ENCODE assay signal across 11 cellular contexts in the genomic region with DNA sequence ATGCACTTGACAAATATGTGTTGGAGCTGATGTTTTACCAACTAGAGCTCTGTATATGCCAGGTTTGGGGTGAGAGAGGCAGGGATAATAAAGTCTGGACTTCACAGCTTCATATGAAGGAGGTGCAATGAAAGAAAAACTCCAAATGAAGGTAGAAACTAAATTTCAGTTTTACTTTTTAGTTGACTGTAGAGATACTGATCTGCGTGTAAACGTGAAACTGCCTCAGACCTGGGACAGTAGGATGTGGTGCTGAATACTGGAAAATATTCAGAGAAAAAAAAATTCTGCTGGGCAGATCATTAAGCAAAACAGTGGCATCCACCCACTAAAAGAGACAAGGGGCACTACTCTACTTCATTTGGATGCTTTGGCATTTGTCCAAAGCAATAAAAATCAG.
DNase-seq lines count a peak whose midpoint lies in the region; ATAC-seq lines count a peak whose summit lies in the region.
"Had no signal": no experiment of that assay in that cellular context is flagged by ENCODE, and none has a peak within 500 bp of the region (broad histone marks: within the 10 kb centered on the region; RNA-seq: fewer than 3 reads in every experiment).

No MANE protein-coding gene starts in this region.

- H3K9me3 Mint-ChIP-seq in activated T-helper 17 cell treated with anti-CD3 and anti-CD28 coated beads, Interleukin-2, amount 50 U/mL, for 72 hours = peaks cover 9% of the 10 kb centered on the region
- peaks cover 11 to 16% of the 10 kb centered on the region in 2 donors for H3K9me3 Mint-ChIP-seq in stimulated activated naive CD8-positive, alpha-beta T cell treated with anti-CD3 and anti-CD28 coated beads, Interleukin-15, amount 100 ng/mL, for 72 hours

- H3K4me1 Mint-ChIP-seq in activated T-helper 17 cell treated with anti-CD3 and anti-CD28 coated beads, Interleukin-2, amount 50 U/mL, for 72 hours = peaks cover 13% of the 10 kb centered on the region
- peaks cover 88% of the 10 kb centered on the region for H3K4me1 Mint-ChIP-seq in stimulated activated naive CD8-positive, alpha-beta T cell treated with anti-CD3 and anti-CD28 coated beads, Interleukin-15, amount 100 ng/mL, for 72 hours

- H3K4me3 Mint-ChIP-seq in activated T-helper 17 cell treated with anti-CD3 and anti-CD28 coated beads, Interleukin-2, amount 50 U/mL, for 72 hours = peak overlapping the region; percentile 70
- peak overlapping the region; percentile 78 to 81 for H3K4me3 Mint-ChIP-seq in stimulated activated naive CD8-positive, alpha-beta T cell treated with anti-CD3 and anti-CD28 coated beads, Interleukin-15, amount 100 ng/mL, for 72 hours

- peaks cover 67% of the 10 kb centered on the region for H3K36me3 Mint-ChIP-seq in activated T-helper 17 cell treated with anti-CD3 and anti-CD28 coated beads, Interleukin-2, amount 50 U/mL, for 72 hours (ENCODE audit: low read depth)

- peak; percentile 39 for DNase-seq in stimulated activated CD4-positive, alpha-beta T cell treated with anti-CD3 and anti-CD28 coated beads, Interleukin-15, amount 100 ng/mL, for 24 hours
- no peak for DNase-seq in stimulated activated CD4-positive, alpha-beta T cell treated with anti-CD3 and anti-CD28 coated beads, Interleukin-4, amount 100 ng/mL, for 4 hours
- DNase-seq in stimulated activated naive CD8-positive, alpha-beta T cell treated with anti-CD3 and anti-CD28 coated beads, Interleukin-15, amount 100 ng/mL, for 72 hours = peak in 1 of 2 donors; percentile 45
- DNase-seq in pons (ENCODE audit: low spot score) = no peak
- no peak for DNase-seq in left cardiac atrium
- DNase-seq: NCI-H510A treated with DMSO at 0.1 percent for 48 hours had no signal

- H3K27me3 Mint-ChIP-seq in activated T-helper 17 cell treated with anti-CD3 and anti-CD28 coated beads, Interleukin-2, amount 50 U/mL, for 72 hours = no peaks in the 10 kb centered on the region
- no peaks in the 10 kb centered on the region for H3K27me3 Mint-ChIP-seq in stimulated activated naive CD8-positive, alpha-beta T cell treated with anti-CD3 and anti-CD28 coated beads, Interleukin-15, amount 100 ng/mL, for 72 hours

- ATAC-seq in HG02798 (IDR thresholded peaks at IDR 0.05; ENCODE audit: poor library complexity, unreplicated experiment) (peak; percentile 41), GM21367 (IDR thresholded peaks at IDR 0.05; ENCODE audit: unreplicated experiment) (no peak), left cardiac atrium (no peak)
- ATAC-seq in activated T-helper 17 cell treated with anti-CD3 and anti-CD28 coated beads, Interleukin-2, amount 50 U/mL, for 72 hours (replicated peaks) = peak; percentile 86
- ATAC-seq in stimulated activated naive CD8-positive, alpha-beta T cell treated with anti-CD3 and anti-CD28 coated beads, Interleukin-15, amount 100 ng/mL, for 72 hours = peak; percentile 88
- ATAC-seq: left lobe of liver, Panc1 had no signal

- intact Hi-C loops in left cardiac atrium (cut with DNase I) = no loop called here

- peak overlapping the region; percentile 82 for H3K27ac Mint-ChIP-seq in activated T-helper 17 cell treated with anti-CD3 and anti-CD28 coated beads, Interleukin-2, amount 50 U/mL, for 72 hours
- peak overlapping the region; percentile 65 to 80 for H3K27ac Mint-ChIP-seq in stimulated activated naive CD8-positive, alpha-beta T cell treated with anti-CD3 and anti-CD28 coated beads, Interleukin-15, amount 100 ng/mL, for 72 hours

Comparison
In these comparisons a context has a peak if more than half of its experiments do, and no peak if none do; other contexts are left out.
1. ATAC-seq: peak in HG02798 (single experiment), activated T-helper 17 cell treated with anti-CD3 and anti-CD28 coated beads, Interleukin-2, amount 50 U/mL, for 72 hours (single experiment) and stimulated activated naive CD8-positive, alpha-beta T cell treated with anti-CD3 and anti-CD28 coated beads, Interleukin-15, amount 100 ng/mL, for 72 hours (single experiment); none in GM21367 (single experiment) and left cardiac atrium (0 of 2).